25 cellular contexts compared by ENCODE assay signal in genomic region chr11:130249371-130249770, GRCh38.
"Had no signal": no experiment of that assay in that cellular context is flagged by ENCODE, and none has a peak within 500 bp of the region (broad histone marks: within the 10 kb centered on the region; RNA-seq: fewer than 3 reads in every experiment).

No MANE protein-coding gene starts in this region.

- H3K27me3 Mint-ChIP-seq: naive B cell; progenitor cell of endocrine pancreas; stimulated activated memory B cell treated with anti-CD40 and anti-IgM and Interleukin-4, amounts not matched to agents 10 μg/mL and 1 μg/mL and 100 μg/mL, for 72 hours; stimulated activated naive CD8-positive, alpha-beta T cell treated with anti-CD3 and anti-CD28 coated beads, Interleukin-15, amount 100 ng/mL, for 72 hours; type B pancreatic cell had no signal

- DNase-seq: hippocampal formation; kidney; left ventricle myocardium inferior; mesendoderm; naive B cell; ovary; right lobe of liver; stimulated activated CD4-positive, alpha-beta T cell treated with anti-CD3 and anti-CD28 coated beads, Interleukin-1b, Interleukin-23, amount 100 ng/mL, for 48 hours; stimulated activated CD4-positive, alpha-beta T cell treated with anti-CD3 and anti-CD28 coated beads, Interleukin-2, amount 100 ng/mL, for 48 hours; stimulated activated CD4-positive, alpha-beta T cell treated with anti-CD3 and anti-CD28 coated beads, Interleukin-4, amount 100 ng/mL, for 4 hours; stimulated activated CD8-positive, alpha-beta memory T cell treated with anti-CD3 and anti-CD28 coated beads, Interleukin-4, amount 100 ng/mL, for 48 hours; stimulated activated naive CD4-positive, alpha-beta T cell treated with Interleukin-2 at 50 U/mL for 16 hours; stimulated activated naive CD8-positive, alpha-beta T cell treated with anti-CD3 and anti-CD28 coated beads, Interleukin-15, amount 100 ng/mL, for 72 hours; substantia nigra; uterus had no signal

- H3K4me1 Mint-ChIP-seq: mesothelial cell of epicardium, nephron had no signal

- H3K27me3 ChIP-seq: neural progenitor cell, ovary, right atrium auricular region, right lobe of liver, tibial nerve, uterus had no signal

- H3K27ac ChIP-seq: left ventricle myocardium inferior, neural progenitor cell, ovary, right atrium auricular region, right lobe of liver, tibial nerve, uterus had no signal

- H2AFZ ChIP-seq: neural progenitor cell had no signal

- ATAC-seq: right lobe of liver; stimulated activated memory B cell treated with anti-CD40 and anti-IgM and Interleukin-4, amounts not matched to agents 10 μg/mL and 1 μg/mL and 100 μg/mL, for 72 hours; stimulated activated naive CD8-positive, alpha-beta T cell treated with anti-CD3 and anti-CD28 coated beads, Interleukin-15, amount 100 ng/mL, for 72 hours had no signal

- H3K9me3 ChIP-seq: ovary, right lobe of liver, uterus had no signal

- H3K4me2 ChIP-seq: neural progenitor cell, smooth muscle cell had no signal

- H3K36me3 ChIP-seq: neural progenitor cell, ovary, right atrium auricular region, right lobe of liver, uterus had no signal

- H3K4me1 ChIP-seq: neural progenitor cell, right lobe of liver, uterus had no signal

- H3K4me3 ChIP-seq: left ventricle myocardium inferior, lung, neural progenitor cell, ovary, right atrium auricular region, right lobe of liver, smooth muscle cell, tibial nerve, uterus had no signal

- H3K4me3 Mint-ChIP-seq: mesothelial cell of epicardium; nephron; neural progenitor cell; stimulated activated memory B cell treated with anti-CD40 and anti-IgM and Interleukin-4, amounts not matched to agents 10 μg/mL and 1 μg/mL and 100 μg/mL, for 72 hours; stimulated activated naive CD8-positive, alpha-beta T cell treated with anti-CD3 and anti-CD28 coated beads, Interleukin-15, amount 100 ng/mL, for 72 hours; type B pancreatic cell had no signal

- H3K9ac ChIP-seq: neural progenitor cell had no signal

- H3K27ac Mint-ChIP-seq: mesothelial cell of epicardium; nephron; neural progenitor cell; progenitor cell of endocrine pancreas; stimulated activated memory B cell treated with anti-CD40 and anti-IgM and Interleukin-4, amounts not matched to agents 10 μg/mL and 1 μg/mL and 100 μg/mL, for 72 hours; type B pancreatic cell had no signal
